In the genomic region with DNA sequence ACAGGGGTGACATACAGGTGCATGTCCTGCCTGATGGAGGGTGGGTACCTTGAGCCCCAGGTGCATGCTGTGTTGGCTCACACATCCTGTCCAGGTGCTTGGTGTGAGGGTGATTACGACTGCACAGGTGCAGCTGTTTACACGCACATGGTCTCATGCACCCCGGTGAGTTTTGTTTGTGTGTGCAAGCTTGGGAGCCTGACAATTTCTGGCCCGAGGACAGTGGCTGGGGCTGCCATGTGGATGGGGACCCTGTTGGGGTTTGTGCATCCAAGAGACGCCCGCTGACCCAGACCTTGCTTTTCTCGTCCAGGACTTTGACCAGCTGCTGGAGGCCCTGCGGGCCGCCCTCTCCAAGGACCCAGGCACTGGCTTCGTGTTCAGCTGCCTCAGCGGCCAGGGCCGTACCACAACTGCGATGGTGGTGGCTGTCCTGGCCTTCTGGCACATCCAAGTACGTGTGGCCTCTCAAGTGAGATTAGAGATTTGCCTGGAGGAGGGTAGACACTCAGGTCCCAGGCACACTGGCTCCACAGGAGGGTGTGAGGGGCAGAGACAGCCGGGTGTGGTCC, we compare ENCODE assay signal across 1 cellular context.
TF ChIP-seq lines count a peak whose summit lies in the region.

No MANE protein-coding gene starts in this region.

TF ChIP-seq in SK-N-SH treated with all-trans-retinoic acid at 6 μM for 48 hours, 23 proteins besides CTCF, POLR2A, EP300 and RAD21 (continued from another document):
- no peak for TF ChIP-seq ZNF8 (CRISPR knock-in tag; IDR thresholded peaks at IDR 0.05)
- no peak for TF ChIP-seq OSR1 (CRISPR knock-in tag; IDR thresholded peaks at IDR 0.05)
- no peak for TF ChIP-seq TCF4 (CRISPR knock-in tag; IDR thresholded peaks at IDR 0.05; ENCODE audit: borderline replicate concordance)
- TF ChIP-seq, protein P1, sequence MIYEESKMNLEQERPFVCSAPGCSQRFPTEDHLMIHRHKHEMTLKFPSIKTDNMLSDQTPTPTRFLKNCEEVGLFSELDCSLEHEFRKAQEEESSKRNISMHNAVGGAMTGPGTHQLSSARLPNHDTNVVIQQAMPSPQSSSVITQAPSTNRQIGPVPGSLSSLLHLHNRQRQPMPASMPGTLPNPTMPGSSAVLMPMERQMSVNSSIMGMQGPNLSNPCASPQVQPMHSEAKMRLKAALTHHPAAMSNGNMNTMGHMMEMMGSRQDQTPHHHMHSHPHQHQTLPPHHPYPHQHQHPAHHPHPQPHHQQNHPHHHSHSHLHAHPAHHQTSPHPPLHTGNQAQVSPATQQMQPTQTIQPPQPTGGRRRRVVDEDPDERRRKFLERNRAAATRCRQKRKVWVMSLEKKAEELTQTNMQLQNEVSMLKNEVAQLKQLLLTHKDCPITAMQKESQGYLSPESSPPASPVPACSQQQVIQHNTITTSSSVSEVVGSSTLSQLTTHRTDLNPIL (CRISPR knock-in tag; IDR thresholded peaks at IDR 0.05; ENCODE audit: low read depth) = no peak
- TF ChIP-seq, protein P2, sequence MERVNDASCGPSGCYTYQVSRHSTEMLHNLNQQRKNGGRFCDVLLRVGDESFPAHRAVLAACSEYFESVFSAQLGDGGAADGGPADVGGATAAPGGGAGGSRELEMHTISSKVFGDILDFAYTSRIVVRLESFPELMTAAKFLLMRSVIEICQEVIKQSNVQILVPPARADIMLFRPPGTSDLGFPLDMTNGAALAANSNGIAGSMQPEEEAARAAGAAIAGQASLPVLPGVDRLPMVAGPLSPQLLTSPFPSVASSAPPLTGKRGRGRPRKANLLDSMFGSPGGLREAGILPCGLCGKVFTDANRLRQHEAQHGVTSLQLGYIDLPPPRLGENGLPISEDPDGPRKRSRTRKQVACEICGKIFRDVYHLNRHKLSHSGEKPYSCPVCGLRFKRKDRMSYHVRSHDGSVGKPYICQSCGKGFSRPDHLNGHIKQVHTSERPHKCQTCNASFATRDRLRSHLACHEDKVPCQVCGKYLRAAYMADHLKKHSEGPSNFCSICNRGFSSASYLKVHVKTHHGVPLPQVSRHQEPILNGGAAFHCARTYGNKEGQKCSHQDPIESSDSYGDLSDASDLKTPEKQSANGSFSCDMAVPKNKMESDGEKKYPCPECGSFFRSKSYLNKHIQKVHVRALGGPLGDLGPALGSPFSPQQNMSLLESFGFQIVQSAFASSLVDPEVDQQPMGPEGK (CRISPR knock-in tag; IDR thresholded peaks at IDR 0.05; ENCODE audit: borderline replicate concordance) = no peak
- no peak for TF ChIP-seq ARNTL (CRISPR knock-in tag; IDR thresholded peaks at IDR 0.05; ENCODE audit: borderline replicate concordance, low read depth)
- no peak for TF ChIP-seq ZFP3 (CRISPR knock-in tag; IDR thresholded peaks at IDR 0.05)
- no peak for TF ChIP-seq ZC3H10 (CRISPR knock-in tag; IDR thresholded peaks at IDR 0.05)
- TF ChIP-seq, protein P3, sequence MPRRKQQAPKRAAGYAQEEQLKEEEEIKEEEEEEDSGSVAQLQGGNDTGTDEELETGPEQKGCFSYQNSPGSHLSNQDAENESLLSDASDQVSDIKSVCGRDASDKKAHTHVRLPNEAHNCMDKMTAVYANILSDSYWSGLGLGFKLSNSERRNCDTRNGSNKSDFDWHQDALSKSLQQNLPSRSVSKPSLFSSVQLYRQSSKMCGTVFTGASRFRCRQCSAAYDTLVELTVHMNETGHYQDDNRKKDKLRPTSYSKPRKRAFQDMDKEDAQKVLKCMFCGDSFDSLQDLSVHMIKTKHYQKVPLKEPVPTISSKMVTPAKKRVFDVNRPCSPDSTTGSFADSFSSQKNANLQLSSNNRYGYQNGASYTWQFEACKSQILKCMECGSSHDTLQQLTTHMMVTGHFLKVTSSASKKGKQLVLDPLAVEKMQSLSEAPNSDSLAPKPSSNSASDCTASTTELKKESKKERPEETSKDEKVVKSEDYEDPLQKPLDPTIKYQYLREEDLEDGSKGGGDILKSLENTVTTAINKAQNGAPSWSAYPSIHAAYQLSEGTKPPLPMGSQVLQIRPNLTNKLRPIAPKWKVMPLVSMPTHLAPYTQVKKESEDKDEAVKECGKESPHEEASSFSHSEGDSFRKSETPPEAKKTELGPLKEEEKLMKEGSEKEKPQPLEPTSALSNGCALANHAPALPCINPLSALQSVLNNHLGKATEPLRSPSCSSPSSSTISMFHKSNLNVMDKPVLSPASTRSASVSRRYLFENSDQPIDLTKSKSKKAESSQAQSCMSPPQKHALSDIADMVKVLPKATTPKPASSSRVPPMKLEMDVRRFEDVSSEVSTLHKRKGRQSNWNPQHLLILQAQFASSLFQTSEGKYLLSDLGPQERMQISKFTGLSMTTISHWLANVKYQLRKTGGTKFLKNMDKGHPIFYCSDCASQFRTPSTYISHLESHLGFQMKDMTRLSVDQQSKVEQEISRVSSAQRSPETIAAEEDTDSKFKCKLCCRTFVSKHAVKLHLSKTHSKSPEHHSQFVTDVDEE (CRISPR knock-in tag; IDR thresholded peaks at IDR 0.05) = no peak
- TF ChIP-seq GLIS3 (CRISPR knock-in tag; IDR thresholded peaks at IDR 0.05) = no peak
- no peak for TF ChIP-seq RARB (CRISPR knock-in tag; IDR thresholded peaks at IDR 0.05)
- TF ChIP-seq, protein P4, sequence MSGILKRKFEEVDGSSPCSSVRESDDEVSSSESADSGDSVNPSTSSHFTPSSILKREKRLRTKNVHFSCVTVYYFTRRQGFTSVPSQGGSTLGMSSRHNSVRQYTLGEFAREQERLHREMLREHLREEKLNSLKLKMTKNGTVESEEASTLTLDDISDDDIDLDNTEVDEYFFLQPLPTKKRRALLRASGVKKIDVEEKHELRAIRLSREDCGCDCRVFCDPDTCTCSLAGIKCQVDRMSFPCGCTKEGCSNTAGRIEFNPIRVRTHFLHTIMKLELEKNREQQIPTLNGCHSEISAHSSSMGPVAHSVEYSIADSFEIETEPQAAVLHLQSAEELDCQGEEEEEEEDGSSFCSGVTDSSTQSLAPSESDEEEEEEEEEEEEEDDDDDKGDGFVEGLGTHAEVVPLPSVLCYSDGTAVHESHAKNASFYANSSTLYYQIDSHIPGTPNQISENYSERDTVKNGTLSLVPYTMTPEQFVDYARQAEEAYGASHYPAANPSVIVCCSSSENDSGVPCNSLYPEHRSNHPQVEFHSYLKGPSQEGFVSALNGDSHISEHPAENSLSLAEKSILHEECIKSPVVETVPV (CRISPR knock-in tag; IDR thresholded peaks at IDR 0.05) = no peak
